In the genomic region with DNA sequence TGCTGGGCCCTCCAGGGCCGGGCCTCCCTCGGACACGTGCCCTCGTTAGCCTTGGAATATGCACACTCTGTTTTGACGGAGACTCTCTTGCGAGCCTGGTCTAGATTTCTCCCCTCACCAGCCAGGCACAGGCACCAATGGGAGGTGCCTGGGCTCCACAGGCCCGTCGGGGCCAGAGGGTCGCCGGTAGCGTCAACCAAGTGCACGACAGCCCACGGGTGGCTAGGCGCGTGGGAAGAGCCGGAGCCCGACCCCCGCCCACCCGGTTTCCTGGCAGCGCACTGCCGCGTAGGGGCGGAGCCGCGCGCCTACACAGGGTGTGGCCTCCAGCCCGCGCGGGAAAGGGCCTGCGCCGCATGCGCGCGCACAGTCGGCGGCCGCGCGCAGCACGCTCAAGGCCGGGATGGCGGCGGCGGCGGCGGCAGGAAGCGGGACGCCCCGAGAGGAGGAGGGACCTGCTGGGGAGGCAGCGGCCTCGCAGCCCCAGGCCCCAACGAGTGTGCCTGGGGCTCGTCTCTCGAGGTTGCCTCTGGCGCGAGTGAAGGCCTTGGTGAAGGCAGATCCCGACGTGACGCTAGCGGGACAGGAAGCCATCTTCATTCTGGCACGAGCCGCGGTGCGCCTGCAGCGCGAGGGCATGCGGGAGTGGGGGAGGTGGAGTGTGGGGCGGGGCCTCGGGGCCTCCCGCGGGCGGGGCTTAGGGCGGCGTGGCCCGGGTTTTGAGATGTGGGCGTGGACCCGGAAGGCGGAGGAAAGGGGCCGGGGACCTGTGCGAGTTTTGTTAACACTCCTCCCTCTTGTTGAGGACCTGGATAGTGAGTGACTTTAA, we compare ENCODE assay signal across 8 cellular contexts. TPM values are rescaled to one million over a fixed set of nuclear protein-coding genes. Genes with fewer than 3 reads are reported as not detected.
DNase-seq lines count a peak whose midpoint lies in the region; ATAC-seq, FAIRE-seq and TF ChIP-seq lines count a peak whose summit lies in the region.

A gene with protein sequence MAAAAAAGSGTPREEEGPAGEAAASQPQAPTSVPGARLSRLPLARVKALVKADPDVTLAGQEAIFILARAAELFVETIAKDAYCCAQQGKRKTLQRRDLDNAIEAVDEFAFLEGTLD (plus strand): TSS at position 367 of the 829 bp plus-strand sequence. CDS start 37 bp downstream, at position 404.

- H3K27me3 ChIP-seq in AG04450 (ENCODE audit: control insufficient read depth, insufficient read depth, low read length) (no peaks in the 10 kb centered on the region), mammary epithelial cell (ENCODE audit: insufficient read depth, low read length) (no peaks in the 10 kb centered on the region), small intestine (ENCODE audit: control insufficient read depth in 2 of 2, insufficient read depth in 2 of 2, low read length in 2 of 2) (no peaks in the 10 kb centered on the region)

- peak within 1 kb of the TSS; percentile 71 for H3K9ac ChIP-seq in mammary epithelial cell (ENCODE audit: insufficient read depth, low read length)

- H3K4me1 ChIP-seq in mammary epithelial cell (ENCODE audit: insufficient read depth, low read length) (peaks cover 8% of the 10 kb centered on the region), small intestine (ENCODE audit: control insufficient read depth in 2 of 2, insufficient read depth in 1 of 2, low read depth in 1 of 2, low read length in 1 of 2) (peaks cover 0 to 4% of the 10 kb centered on the region in 2 donors)

- H3K36me3 ChIP-seq in mammary epithelial cell (ENCODE audit: insufficient read depth, low read length) = peaks cover 4% of the 10 kb centered on the region
- peaks cover 0 to 3% of the 10 kb centered on the region in 2 donors for H3K36me3 ChIP-seq in small intestine (ENCODE audit: control insufficient read depth in 2 of 2, insufficient read depth in 2 of 2, low read length in 2 of 2)

- in situ Hi-C loops in mammary epithelial cell (cut with MboI; ENCODE audit: low sequenced_read_pairs in 2 of 2) = no loop called here

- H3K79me2 ChIP-seq in mammary epithelial cell (ENCODE audit: insufficient read depth, low read length) = peaks cover 17% of the 10 kb centered on the region

- POLR2A ChIA-PET in AG04450 (lab: Yijun Ruan, JAX) = no interaction called here

- peak within 1 kb of the TSS; percentile 97 for H2AFZ ChIP-seq in mammary epithelial cell (ENCODE audit: low read depth, low read length)

- DNase-seq in AG04450 (ENCODE audit: low read depth, low spot score) (peak; percentile 46), NCI-H2227 treated with DMSO at 0.1 percent for 48 hours (lab: John Stamatoyannopoulos, UW) (peak; percentile 93), mammary epithelial cell (peak; percentile 79), iPS-NIHi11 (ENCODE audit: low spot score) (peak; percentile 90), small intestine (peak; percentile 91)

- H3K4me2 ChIP-seq in mammary epithelial cell (ENCODE audit: insufficient read depth, low read depth, low read length) = peak within 1 kb of the TSS; percentile 97

- CTCF ChIA-PET in AG04450 (lab: Charles Lee) = no interaction called here
- CTCF ChIA-PET in mammary epithelial cell (lab: Charles Lee; ENCODE audit: low non-redundant PET) = no interaction called here

- H3K4me3 ChIP-seq in AG04450 (ENCODE audit: low read depth, low read length) (peak within 1 kb of the TSS; percentile 84), WI38 (ENCODE audit: low read depth, low read length) (peak within 1 kb of the TSS; percentile 65), mammary epithelial cell (replicated peaks in 1 of 3; ENCODE audit: insufficient read depth in 1 of 3, low read depth in 2 of 3, low read length in 3 of 3) (peak within 1 kb of the TSS; percentile 67 to 74 (median 67)), small intestine (ENCODE audit: low read depth in 1 of 2, low read length in 2 of 2) (peak within 1 kb of the TSS; percentile 42 to 68)

- H4K20me1 ChIP-seq in mammary epithelial cell (ENCODE audit: insufficient read depth, low read length) = no peaks in the 10 kb centered on the region

- TF ChIP-seq CTCF in AG04450 (IDR thresholded peaks at IDR 0.05; ENCODE audit: low read depth, low read length) = no peak
- no peak for TF ChIP-seq CTCF in WI38 (IDR thresholded peaks at IDR 0.05; ENCODE audit: low read depth, low read length)
- TF ChIP-seq CTCF in mammary epithelial cell (conservative IDR thresholded peaks at IDR 0.05 in 1 of 2, IDR thresholded peaks at IDR 0.05 in 1 of 2; ENCODE audit: extremely low read depth in 1 of 2, insufficient read depth in 1 of 2, low read depth in 1 of 2, low read length in 2 of 2) = no peak

- H3K9me3 ChIP-seq in AG04450 (ENCODE audit: control insufficient read depth, insufficient read depth, low read length) (peaks cover 11% of the 10 kb centered on the region), mammary epithelial cell (replicated peaks; ENCODE audit: insufficient read depth, low read length) (peaks cover 8% of the 10 kb centered on the region), small intestine (ENCODE audit: control insufficient read depth, low read depth) (no peaks in the 10 kb centered on the region)

- WGBS in mammary epithelial cell (ENCODE audit: low coverage, missing lambda C conversion rate) = 16% methylated on average over 6 of the region's 80 CpGs
- WGBS in small intestine, 3 donors = 0 to 1% (median 0%) methylated on average over 56 to 80 of the region's 80 CpGs

- dilution Hi-C loops in mammary epithelial cell (cut with HindIII; ENCODE audit: low sequenced_read_pairs) = no loop called here

- H3K27ac ChIP-seq in AG04450 (ENCODE audit: low read depth, low read length) (peak within 1 kb of the TSS; percentile 78), mammary epithelial cell (ENCODE audit: insufficient read depth, low read depth, low read length) (peak within 1 kb of the TSS; percentile 65), small intestine (ENCODE audit: low read depth in 1 of 2, low read length in 1 of 2) (peak within 1 kb of the TSS; percentile 69 to 97)

- ATAC-seq in GM18907 (IDR thresholded peaks at IDR 0.05; ENCODE audit: unreplicated experiment) = peak; percentile 94
- peak; percentile 92 for ATAC-seq in HG03139 (IDR thresholded peaks at IDR 0.05; ENCODE audit: unreplicated experiment)

- no TSS peak for BruUV-seq in mammary epithelial cell (replicated peaks; lab: Mats Ljungman, UMichigan)

- FAIRE-seq in small intestine (lab: Jason Lieb, UNC) = no peak

- intact Hi-C loops in mammary epithelial cell (cut with micrococcal nuclease) = loop anchor here (1.0 to 5.0 kb wide), 2 partner anchors 71 to 281 kb away; no protein-coding TSS in a partner anchor

RNA-seq across cellular contexts. Expression of the gene that starts here (rescaled TPM):
- polyA plus RNA-seq in AG04450 (2011; rRNA removed) = 47.9 and 50.2 TPM in 2 replicates
- polyA minus RNA-seq in AG04450 (2011; rRNA and poly(A)+ RNA removed) = 11.4 TPM in 2 replicates
- total RNA-seq in mammary epithelial cell = 10 to 100 TPM; 10.8 to 79.7 TPM
- polyA plus RNA-seq in mammary epithelial cell = 34.3 TPM
- 17.0 TPM for polyA minus RNA-seq in mammary epithelial cell
- 100 to 1,000 TPM in 1 of 3 donors, 10 to 100 TPM in 2; 44.3 to 116 (median 66.0) TPM for polyA plus RNA-seq in small intestine

Comparison
In these comparisons a context has a peak if more than half of its experiments do, and no peak if none do; other contexts are left out.
1. Peak in every context shown above with its lines: DNase-seq, ATAC-seq, H3K4me3 ChIP-seq and H3K27ac ChIP-seq.